In the genomic region with DNA sequence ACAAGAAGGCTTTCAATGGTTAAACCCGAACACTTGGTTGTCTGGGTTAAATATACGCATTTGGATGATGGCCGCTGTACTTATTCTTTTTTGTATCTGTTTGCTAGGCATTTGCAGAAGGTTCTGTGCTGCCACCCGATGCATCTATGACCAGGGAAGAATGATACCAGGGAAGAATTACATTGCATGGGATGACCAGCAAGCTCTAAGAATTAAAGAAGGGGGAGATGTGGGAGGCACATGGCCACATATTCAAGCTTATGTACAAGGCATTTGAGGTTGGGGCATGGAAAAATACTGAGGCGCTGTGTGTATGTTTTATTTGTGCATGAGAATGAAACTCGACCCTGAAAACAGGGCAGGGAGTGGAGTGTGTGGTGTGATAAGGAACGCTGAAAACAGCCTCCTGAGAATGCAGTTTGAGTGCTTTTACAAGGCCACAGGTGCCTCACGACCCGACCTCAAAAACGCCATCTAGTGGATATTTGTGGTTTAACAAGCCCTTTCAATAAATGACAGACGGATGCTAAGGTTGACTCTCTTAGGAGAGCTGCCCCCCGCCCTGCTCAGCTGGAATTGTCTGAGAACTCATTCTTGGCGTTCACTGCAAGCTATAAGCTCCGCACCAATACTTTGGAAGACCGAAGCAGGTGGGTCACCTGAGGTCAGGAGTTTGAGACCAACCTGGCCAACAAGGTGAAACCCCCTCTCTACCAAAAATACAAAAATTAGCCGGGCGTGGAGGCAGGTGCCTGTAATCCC, we compare ENCODE assay signal across 8 cellular contexts. TPM values are rescaled to one million over a fixed set of nuclear protein-coding genes. Genes with fewer than 3 reads are reported as not detected.
DNase-seq lines count a peak whose midpoint lies in the region; ATAC-seq and TF ChIP-seq lines count a peak whose summit lies in the region.
"Not testable (repeated sequence)": the region's sequence is repeated elsewhere in the genome, so short reads cannot be mapped to it uniquely, and the experiment has no call there.

No MANE protein-coding gene starts in this region.

- intact Hi-C loops in heart right ventricle (cut with DNase I) = not testable (repeated sequence)

- TF ChIP-seq CTCF in astrocyte of the cerebellum (IDR thresholded peaks at IDR 0.05; ENCODE audit: low read depth, low read length, missing control alignments) (peak; percentile 54), heart right ventricle (IDR thresholded peaks at IDR 0.05) (peak; percentile 30 to 68 (median 60)), progenitor cell of endocrine pancreas (IDR thresholded peaks at IDR 0.05; ENCODE audit: unreplicated experiment) (peak; percentile 69)

- not testable (repeated sequence) for H3K4me1 ChIP-seq in heart right ventricle

- ATAC-seq in GM18868 (IDR thresholded peaks at IDR 0.05; ENCODE audit: unreplicated experiment) = peak; percentile 78
- ATAC-seq in HG03280 (IDR thresholded peaks at IDR 0.05; ENCODE audit: unreplicated experiment) = peak; percentile 88
- peak in 2 of 8 donors; percentile 15 to 41 for ATAC-seq in heart right ventricle

- DNase-seq in AML-193 (lab: John Stamatoyannopoulos, UW) (peak; percentile 71 to 74), NCI-H2171 (lab: John Stamatoyannopoulos, UW) (peak; percentile 37), SW480 (ENCODE audit: low spot score) (peak; percentile 66), astrocyte of the cerebellum (ENCODE audit: low read depth) (peak; percentile 26), progenitor cell of endocrine pancreas (ENCODE audit: low spot score, unreplicated experiment) (peak; percentile 37)
- not testable (repeated sequence) for DNase-seq in heart right ventricle

- not testable (repeated sequence) for H3K4me3 Mint-ChIP-seq in progenitor cell of endocrine pancreas (ENCODE audit: low read depth)

- H3K27me3 Mint-ChIP-seq in progenitor cell of endocrine pancreas = not testable (repeated sequence)

- not testable (repeated sequence) for H3K4me3 ChIP-seq in astrocyte of the cerebellum (ENCODE audit: low read depth, low read length); heart right ventricle

- not testable (repeated sequence) for H3K36me3 ChIP-seq in heart right ventricle

- not testable (repeated sequence) for H3K27ac ChIP-seq in heart right ventricle

- H3K9me3 ChIP-seq in heart right ventricle = peaks cover 0 to 15% (median 0%) of the 10 kb centered on the region in 11 donors

- H3K4me1 Mint-ChIP-seq in progenitor cell of endocrine pancreas (ENCODE audit: low read depth) = not testable (repeated sequence)

- not testable (repeated sequence) for H3K27me3 ChIP-seq in heart right ventricle

- peaks cover 14% of the 10 kb centered on the region for H3K9me3 Mint-ChIP-seq in progenitor cell of endocrine pancreas (ENCODE audit: low read depth)

- H3K27ac Mint-ChIP-seq in progenitor cell of endocrine pancreas = peak overlapping the region; percentile 14

- WGBS in heart right ventricle, 2 donors = 30 to 31% methylated on average over 17 of the region's 17 CpGs

- H3K36me3 Mint-ChIP-seq in progenitor cell of endocrine pancreas (ENCODE audit: insufficient read depth) = not testable (repeated sequence)

- in situ Hi-C loops in astrocyte of the cerebellum (cut with HindIII; ENCODE audit: low sequenced_read_pairs) = not testable (repeated sequence)

RNA-seq across cellular contexts. Expression of gene SENP2, which starts 10.8 kb away (rescaled TPM):
- total RNA-seq in heart right ventricle = 10 to 100 TPM; 26.6 to 46.5 (median 39.0) TPM
- polyA plus RNA-seq in heart right ventricle = 1 to 10 TPM; 7.9 to 8.0 TPM
- total RNA-seq in progenitor cell of endocrine pancreas = 52.3 and 59.2 TPM in 2 replicates

RNA-seq across cellular contexts. Expression of gene LIPH, which starts 22.9 kb away (rescaled TPM):
- total RNA-seq in heart right ventricle (1 to 10 TPM in 1 of 10 donors, under 1 TPM in 9; 0.12 to 1.7 (median 0.42) TPM), progenitor cell of endocrine pancreas (0.11 and 0.79 TPM in 2 replicates)
- polyA plus RNA-seq in heart right ventricle = not detected
